In the genomic region with DNA sequence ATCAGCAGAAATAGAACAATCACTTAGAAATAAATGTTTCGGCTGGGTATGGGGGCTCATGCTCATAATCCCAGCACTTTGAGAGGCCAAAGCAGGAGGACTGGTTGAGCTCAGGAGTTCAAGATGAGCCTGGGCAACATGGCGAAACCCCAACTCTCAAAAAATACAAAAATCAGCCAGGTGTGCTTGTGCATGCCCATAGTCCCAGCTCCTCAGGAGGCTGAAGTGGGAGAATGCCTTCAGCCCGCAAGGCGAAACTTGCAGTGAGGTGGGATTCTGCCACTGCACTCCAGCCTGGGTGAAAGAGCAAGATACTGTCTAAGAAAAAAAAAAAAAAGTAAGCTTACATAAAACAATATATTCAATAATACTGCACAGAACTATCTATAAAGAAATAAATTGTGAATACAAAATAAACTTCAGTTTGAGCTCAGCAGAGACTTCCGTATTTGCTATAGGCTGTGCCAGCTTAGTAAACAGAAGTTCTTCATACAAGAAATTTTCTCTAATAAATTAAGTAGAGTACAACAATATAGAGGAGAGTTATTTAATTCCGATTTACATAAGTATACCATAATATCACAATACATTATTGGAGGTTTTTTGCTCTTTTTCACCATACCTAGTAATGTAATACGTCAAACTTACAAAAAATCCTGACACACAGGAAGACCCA, we compare ENCODE assay signal across 9 cellular contexts. TPM values are rescaled to one million over a fixed set of nuclear protein-coding genes. Genes with fewer than 3 reads are reported as not detected.
DNase-seq lines count a peak whose midpoint lies in the region; ATAC-seq, FAIRE-seq and TF ChIP-seq lines count a peak whose summit lies in the region.
"Had no signal": no experiment of that assay in that cellular context is flagged by ENCODE, and none has a peak within 500 bp of the region (broad histone marks: within the 10 kb centered on the region; RNA-seq: fewer than 3 reads in every experiment).

No MANE protein-coding gene starts in this region.

- H3F3A ChIP-seq in GM23248 (ENCODE audit: insufficient read depth): 0 out of 2 replicates have a peak, but pooled peaks cover 13% of the 10 kb centered on the region

- TF ChIP-seq CTCF in astrocyte (IDR thresholded peaks at IDR 0.05; ENCODE audit: insufficient read depth, low read depth, low read length): no peak
- no peak for TF ChIP-seq CTCF in psoas muscle (IDR thresholded peaks at IDR 0.05)

- H3K4me1 Mint-ChIP-seq in astrocyte (ENCODE audit: low read depth, unreplicated experiment): peaks cover 28% of the 10 kb centered on the region

- H3K27me3 ChIP-seq in astrocyte (ENCODE audit: insufficient read depth, low read length) (no peaks in the 10 kb centered on the region), psoas muscle (ENCODE audit: insufficient read depth in 3 of 3, low read length in 2 of 3) (no peaks in the 10 kb centered on the region), GM23248 (replicated peaks; ENCODE audit: insufficient read depth) (no peaks in the 10 kb centered on the region)

- H3K9me2 ChIP-seq in GM23248 (ENCODE audit: insufficient read depth): no peaks in the 10 kb centered on the region; the same call in 1 of the 2 replicates

- H3K27me3 Mint-ChIP-seq in astrocyte (ENCODE audit: low read depth, unreplicated experiment): no peaks in the 10 kb centered on the region

- H3K9me3 ChIP-seq in astrocyte (ENCODE audit: insufficient read depth, low read depth, low read length) (no peaks in the 10 kb centered on the region), psoas muscle (no peaks in the 10 kb centered on the region), GM23248 (ENCODE audit: low read depth) (no peaks in the 10 kb centered on the region)

- FAIRE-seq in astrocyte (lab: Jason Lieb, UNC): no peak

- H3K4me2 ChIP-seq in astrocyte (ENCODE audit: low read length) (peak overlapping the region; percentile 53), GM23248 (ENCODE audit: unreplicated experiment) (no peak overlapping the region)

- H4K20me1 ChIP-seq in astrocyte (ENCODE audit: insufficient read depth, low read length): no peaks in the 10 kb centered on the region
- no peaks in the 10 kb centered on the region for H4K20me1 ChIP-seq in GM23248 (ENCODE audit: insufficient read depth)

- H2AFZ ChIP-seq in astrocyte (ENCODE audit: low read depth, low read length) (no peak overlapping the region), GM23248 (no peak overlapping the region)

- H3K36me3 ChIP-seq in astrocyte (ENCODE audit: insufficient read depth, low read length): no peaks in the 10 kb centered on the region
- H3K36me3 ChIP-seq in psoas muscle (ENCODE audit: insufficient read depth in 1 of 2, low read depth in 1 of 2): peaks cover 0 to 12% of the 10 kb centered on the region in 2 donors
- no peaks in the 10 kb centered on the region for H3K36me3 ChIP-seq in GM23248 (ENCODE audit: low read depth)

- H3K4me1 ChIP-seq in astrocyte (ENCODE audit: insufficient read depth, low read length): peaks cover 13% of the 10 kb centered on the region
- no peaks in the 10 kb centered on the region for H3K4me1 ChIP-seq in psoas muscle
- H3K4me1 ChIP-seq in GM23248 (ENCODE audit: insufficient read depth): peaks cover 40% of the 10 kb centered on the region

- H3K9me3 Mint-ChIP-seq in astrocyte (ENCODE audit: unreplicated experiment): peaks cover 4% of the 10 kb centered on the region

- peak; percentile 23 for ATAC-seq in GM18867 (IDR thresholded peaks at IDR 0.05; ENCODE audit: unreplicated experiment)
- ATAC-seq in HG03354 (IDR thresholded peaks at IDR 0.05; ENCODE audit: poor library complexity, severe bottlenecking, unreplicated experiment): peak; percentile 4
- no peak for ATAC-seq in psoas muscle

- in situ Hi-C loops in GM23248 (cut with MboI): no loop called here

- H3K4me3 ChIP-seq in astrocyte (ENCODE audit: insufficient read depth, low read depth, low read length) (no peak overlapping the region), psoas muscle (peak overlapping the region; percentile 31), GM23248 (no peak overlapping the region)

- WGBS in psoas muscle, 3 donors: 90 to 92% (median 91%) methylated on average over 7 of the region's 7 CpGs
- 95 to 97% methylated on average over 7 of the region's 7 CpGs for WGBS in GM23248 (ENCODE audit: low coverage in 1 of 2, low lambda C conversion rate in 2 of 2, missing lambda C conversion rate in 2 of 2), 2 experiments

- peaks cover 1% of the 10 kb centered on the region for H3K36me3 Mint-ChIP-seq in astrocyte (ENCODE audit: low read depth, unreplicated experiment)

- peak overlapping the region; percentile 36 for H3K27ac Mint-ChIP-seq in astrocyte (ENCODE audit: unreplicated experiment)

- H3K27ac ChIP-seq in astrocyte (ENCODE audit: low read depth, low read length) (no peak overlapping the region), psoas muscle (no peak overlapping the region), GM23248 (no peak overlapping the region)

- intact Hi-C loops in psoas muscle (cut with DNase I): no loop called here

- H3K79me2 ChIP-seq in astrocyte (ENCODE audit: insufficient read depth, low read length): no peaks in the 10 kb centered on the region
- H3K79me2 ChIP-seq in GM23248 (ENCODE audit: insufficient read depth): 0 out of 2 replicates have a peak, but pooled peaks cover 13% of the 10 kb centered on the region

- DNase-seq in astrocyte (ENCODE audit: low read depth) (no peak), psoas muscle (no peak), GM23248 (no peak), SIG-M5 (lab: John Stamatoyannopoulos, UW) (no peak), iPS-NIHi11 (ENCODE audit: low spot score) (no peak), foreskin melanocyte (no peak)
- DNase-seq: glutamatergic neuron had no signal

- no peak overlapping the region for H3K4me3 Mint-ChIP-seq in astrocyte (ENCODE audit: unreplicated experiment)

- H3K9ac ChIP-seq in astrocyte (ENCODE audit: low read length): no peak overlapping the region
- no peak overlapping the region for H3K9ac ChIP-seq in GM23248

RNA-seq across cellular contexts. Expression of a gene that starts 43.6 kb away (rescaled TPM):
- 9.3 and 9.5 TPM in 2 replicates for total RNA-seq in astrocyte
- total RNA-seq in psoas muscle: 1 to 10 TPM; 4.0 to 6.4 (median 4.9) TPM
- polyA plus RNA-seq in psoas muscle: 1 to 10 TPM; 2.3 to 3.0 (median 3.0) TPM
- total RNA-seq in GM23248 (2014; rRNA removed; shearing (Covaris generic)): 13.0 and 19.2 TPM in 2 replicates
- polyA plus RNA-seq in GM23248 (2016; fragmentation: Nextera tagmentation; extraction: Ambion mirVana): 8.1 and 9.9 TPM in 2 replicates

Comparison
In these comparisons a context has a peak if more than half of its experiments do, and no peak if none do; other contexts are left out.
1. ATAC-seq: peak in GM18867 (single experiment) and HG03354 (single experiment); none in psoas muscle (0 of 4).